Comparison of ENCODE assay signal across 1 cellular context in the genomic region with DNA sequence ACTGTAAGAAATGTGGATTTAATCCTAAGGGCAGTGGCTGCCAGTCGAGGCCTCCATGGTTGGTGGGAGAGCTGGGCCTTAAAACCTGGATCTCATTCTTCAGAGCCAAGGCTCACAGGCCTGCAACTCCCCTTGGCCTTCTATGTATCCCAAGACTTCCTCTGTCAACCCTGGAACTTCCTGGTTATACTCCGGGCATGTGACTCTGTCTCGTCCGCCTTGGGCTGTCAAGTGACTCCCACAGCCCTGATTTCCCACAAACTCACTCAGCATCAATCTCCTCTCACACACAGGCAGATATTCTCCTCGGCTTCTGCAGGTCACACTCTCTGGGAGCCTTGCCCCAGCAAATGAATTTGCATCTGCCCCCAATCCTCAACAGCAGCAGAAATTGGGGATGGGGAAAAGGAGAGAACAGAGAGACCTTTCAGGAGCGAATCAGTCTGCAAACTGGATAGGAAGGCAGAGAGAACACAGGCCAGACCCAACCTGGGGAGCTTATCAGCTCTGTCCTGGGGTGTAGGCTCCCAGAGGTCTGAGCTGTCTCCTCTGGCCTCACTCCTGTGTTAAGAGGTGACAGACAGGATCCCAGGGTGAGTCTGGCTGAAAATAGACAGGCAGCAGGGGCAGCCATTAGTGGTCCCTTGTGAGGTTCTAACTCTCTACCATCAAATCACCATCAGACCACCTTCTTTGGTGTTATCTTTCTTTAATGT.
TF ChIP-seq lines count a peak whose summit lies in the region.

No MANE protein-coding gene starts in this region.

TF ChIP-seq in GM23338, 12 proteins besides CTCF, POLR2A, EP300 and RAD21 (continued from another document):
- TF ChIP-seq, protein P1, sequence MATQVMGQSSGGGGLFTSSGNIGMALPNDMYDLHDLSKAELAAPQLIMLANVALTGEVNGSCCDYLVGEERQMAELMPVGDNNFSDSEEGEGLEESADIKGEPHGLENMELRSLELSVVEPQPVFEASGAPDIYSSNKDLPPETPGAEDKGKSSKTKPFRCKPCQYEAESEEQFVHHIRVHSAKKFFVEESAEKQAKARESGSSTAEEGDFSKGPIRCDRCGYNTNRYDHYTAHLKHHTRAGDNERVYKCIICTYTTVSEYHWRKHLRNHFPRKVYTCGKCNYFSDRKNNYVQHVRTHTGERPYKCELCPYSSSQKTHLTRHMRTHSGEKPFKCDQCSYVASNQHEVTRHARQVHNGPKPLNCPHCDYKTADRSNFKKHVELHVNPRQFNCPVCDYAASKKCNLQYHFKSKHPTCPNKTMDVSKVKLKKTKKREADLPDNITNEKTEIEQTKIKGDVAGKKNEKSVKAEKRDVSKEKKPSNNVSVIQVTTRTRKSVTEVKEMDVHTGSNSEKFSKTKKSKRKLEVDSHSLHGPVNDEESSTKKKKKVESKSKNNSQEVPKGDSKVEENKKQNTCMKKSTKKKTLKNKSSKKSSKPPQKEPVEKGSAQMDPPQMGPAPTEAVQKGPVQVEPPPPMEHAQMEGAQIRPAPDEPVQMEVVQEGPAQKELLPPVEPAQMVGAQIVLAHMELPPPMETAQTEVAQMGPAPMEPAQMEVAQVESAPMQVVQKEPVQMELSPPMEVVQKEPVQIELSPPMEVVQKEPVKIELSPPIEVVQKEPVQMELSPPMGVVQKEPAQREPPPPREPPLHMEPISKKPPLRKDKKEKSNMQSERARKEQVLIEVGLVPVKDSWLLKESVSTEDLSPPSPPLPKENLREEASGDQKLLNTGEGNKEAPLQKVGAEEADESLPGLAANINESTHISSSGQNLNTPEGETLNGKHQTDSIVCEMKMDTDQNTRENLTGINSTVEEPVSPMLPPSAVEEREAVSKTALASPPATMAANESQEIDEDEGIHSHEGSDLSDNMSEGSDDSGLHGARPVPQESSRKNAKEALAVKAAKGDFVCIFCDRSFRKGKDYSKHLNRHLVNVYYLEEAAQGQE (IDR thresholded peaks at IDR 0.05; ENCODE audit: unreplicated experiment): no peak
- TF ChIP-seq STAT1 (IDR thresholded peaks at IDR 0.05; ENCODE audit: unreplicated experiment) (no peak), NANOG (IDR thresholded peaks at IDR 0.05; ENCODE audit: borderline replicate concordance) (no peak), ZNF114 (CRISPR knock-in tag; IDR thresholded peaks at IDR 0.05) (no peak), JUNB (IDR thresholded peaks at IDR 0.05; ENCODE audit: unreplicated experiment) (no peak), ETS1 (IDR thresholded peaks at IDR 0.05) (no peak), ZNF331 (CRISPR knock-in tag; IDR thresholded peaks at IDR 0.05; ENCODE audit: low read depth) (no peak), EZH2phosphoT487 (IDR thresholded peaks at IDR 0.05; ENCODE audit: unreplicated experiment) (no peak), CREB1 (CRISPR knock-in tag; IDR thresholded peaks at IDR 0.05; ENCODE audit: low read depth) (no peak), POLR2AphosphoS5 (IDR thresholded peaks at IDR 0.05; ENCODE audit: low read depth) (no peak)
- TF ChIP-seq, protein P2, sequence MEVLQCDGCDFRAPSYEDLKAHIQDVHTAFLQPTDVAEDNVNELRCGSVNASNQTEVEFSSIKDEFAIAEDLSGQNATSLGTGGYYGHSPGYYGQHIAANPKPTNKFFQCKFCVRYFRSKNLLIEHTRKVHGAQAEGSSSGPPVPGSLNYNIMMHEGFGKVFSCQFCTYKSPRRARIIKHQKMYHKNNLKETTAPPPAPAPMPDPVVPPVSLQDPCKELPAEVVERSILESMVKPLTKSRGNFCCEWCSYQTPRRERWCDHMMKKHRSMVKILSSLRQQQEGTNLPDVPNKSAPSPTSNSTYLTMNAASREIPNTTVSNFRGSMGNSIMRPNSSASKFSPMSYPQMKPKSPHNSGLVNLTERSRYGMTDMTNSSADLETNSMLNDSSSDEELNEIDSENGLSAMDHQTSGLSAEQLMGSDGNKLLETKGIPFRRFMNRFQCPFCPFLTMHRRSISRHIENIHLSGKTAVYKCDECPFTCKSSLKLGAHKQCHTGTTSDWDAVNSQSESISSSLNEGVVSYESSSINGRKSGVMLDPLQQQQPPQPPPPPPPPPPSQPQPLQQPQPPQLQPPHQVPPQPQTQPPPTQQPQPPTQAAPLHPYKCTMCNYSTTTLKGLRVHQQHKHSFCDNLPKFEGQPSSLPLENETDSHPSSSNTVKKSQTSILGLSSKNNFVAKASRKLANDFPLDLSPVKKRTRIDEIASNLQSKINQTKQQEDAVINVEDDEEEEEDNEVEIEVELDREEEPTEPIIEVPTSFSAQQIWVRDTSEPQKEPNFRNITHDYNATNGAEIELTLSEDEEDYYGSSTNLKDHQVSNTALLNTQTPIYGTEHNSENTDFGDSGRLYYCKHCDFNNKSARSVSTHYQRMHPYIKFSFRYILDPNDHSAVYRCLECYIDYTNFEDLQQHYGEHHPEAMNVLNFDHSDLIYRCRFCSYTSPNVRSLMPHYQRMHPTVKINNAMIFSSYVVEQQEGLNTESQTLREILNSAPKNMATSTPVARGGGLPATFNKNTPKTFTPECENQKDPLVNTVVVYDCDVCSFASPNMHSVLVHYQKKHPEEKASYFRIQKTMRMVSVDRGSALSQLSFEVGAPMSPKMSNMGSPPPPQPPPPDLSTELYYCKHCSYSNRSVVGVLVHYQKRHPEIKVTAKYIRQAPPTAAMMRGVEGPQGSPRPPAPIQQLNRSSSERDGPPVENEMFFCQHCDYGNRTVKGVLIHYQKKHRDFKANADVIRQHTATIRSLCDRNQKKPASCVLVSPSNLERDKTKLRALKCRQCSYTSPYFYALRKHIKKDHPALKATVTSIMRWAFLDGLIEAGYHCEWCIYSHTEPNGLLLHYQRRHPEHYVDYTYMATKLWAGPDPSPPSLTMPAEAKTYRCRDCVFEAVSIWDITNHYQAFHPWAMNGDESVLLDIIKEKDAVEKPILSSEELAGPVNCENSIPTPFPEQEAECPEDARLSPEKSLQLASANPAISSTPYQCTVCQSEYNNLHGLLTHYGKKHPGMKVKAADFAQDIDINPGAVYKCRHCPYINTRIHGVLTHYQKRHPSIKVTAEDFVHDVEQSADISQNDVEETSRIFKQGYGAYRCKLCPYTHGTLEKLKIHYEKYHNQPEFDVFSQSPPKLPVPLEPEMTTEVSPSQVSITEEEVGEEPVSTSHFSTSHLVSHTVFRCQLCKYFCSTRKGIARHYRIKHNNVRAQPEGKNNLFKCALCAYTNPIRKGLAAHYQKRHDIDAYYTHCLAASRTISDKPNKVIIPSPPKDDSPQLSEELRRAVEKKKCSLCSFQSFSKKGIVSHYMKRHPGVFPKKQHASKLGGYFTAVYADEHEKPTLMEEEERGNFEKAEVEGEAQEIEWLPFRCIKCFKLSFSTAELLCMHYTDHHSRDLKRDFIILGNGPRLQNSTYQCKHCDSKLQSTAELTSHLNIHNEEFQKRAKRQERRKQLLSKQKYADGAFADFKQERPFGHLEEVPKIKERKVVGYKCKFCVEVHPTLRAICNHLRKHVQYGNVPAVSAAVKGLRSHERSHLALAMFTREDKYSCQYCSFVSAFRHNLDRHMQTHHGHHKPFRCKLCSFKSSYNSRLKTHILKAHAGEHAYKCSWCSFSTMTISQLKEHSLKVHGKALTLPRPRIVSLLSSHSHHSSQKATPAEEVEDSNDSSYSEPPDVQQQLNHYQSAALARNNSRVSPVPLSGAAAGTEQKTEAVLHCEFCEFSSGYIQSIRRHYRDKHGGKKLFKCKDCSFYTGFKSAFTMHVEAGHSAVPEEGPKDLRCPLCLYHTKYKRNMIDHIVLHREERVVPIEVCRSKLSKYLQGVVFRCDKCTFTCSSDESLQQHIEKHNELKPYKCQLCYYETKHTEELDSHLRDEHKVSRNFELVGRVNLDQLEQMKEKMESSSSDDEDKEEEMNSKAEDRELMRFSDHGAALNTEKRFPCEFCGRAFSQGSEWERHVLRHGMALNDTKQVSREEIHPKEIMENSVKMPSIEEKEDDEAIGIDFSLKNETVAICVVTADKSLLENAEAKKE (CRISPR knock-in tag; IDR thresholded peaks at IDR 0.05): no peak
